ENCODE assay signal across 8 cellular contexts in genomic region chr10:110221044-110221720, GRCh38. TPM values are rescaled to one million over a fixed set of nuclear protein-coding genes. Genes with fewer than 3 reads are reported as not detected.
DNase-seq lines count a peak whose midpoint lies in the region; ATAC-seq and TF ChIP-seq lines count a peak whose summit lies in the region.

No MANE protein-coding gene starts in this region.

- H3K4me1 ChIP-seq in DOHH2 (ENCODE audit: control insufficient read depth, low read length) (peaks cover 25% of the 10 kb centered on the region), sigmoid colon (peaks cover 0 to 50% (median 43%) of the 10 kb centered on the region in 4 donors)

- peak overlapping the region; percentile 69 for H3K4me2 ChIP-seq in DOHH2 (ENCODE audit: low read length)

- no peaks in the 10 kb centered on the region for H3K36me3 ChIP-seq in DOHH2 (ENCODE audit: control insufficient read depth, low read length)
- H3K36me3 ChIP-seq in sigmoid colon, result no peaks in the 10 kb centered on the region

- H4K20me1 ChIP-seq in DOHH2 (ENCODE audit: control insufficient read depth, insufficient read depth, low read depth, low read length), result peaks cover 14% of the 10 kb centered on the region

- peaks cover 11% of the 10 kb centered on the region; the same call in 1 of the 2 replicates for H3K79me2 ChIP-seq in DOHH2 (ENCODE audit: control insufficient read depth, low read length)

- no peak for DNase-seq in fibroblast of the aortic adventitia (ENCODE audit: low read depth)
- DNase-seq in sigmoid colon, result no peak
- DNase-seq in mucosa of gallbladder (ENCODE audit: low spot score), result no peak
- no peak for DNase-seq in NCI-H345 treated with DMSO at 0.1 percent for 48 hours (lab: John Stamatoyannopoulos, UW; ENCODE audit: unreplicated experiment)
- no peak for DNase-seq in GM10266 (ENCODE audit: extremely low spot score)

- H3K4me3 ChIP-seq in DOHH2 (ENCODE audit: low read length) (peak overlapping the region; percentile 55), WI38 (ENCODE audit: low read depth, low read length) (peak overlapping the region; percentile 59), fibroblast of the aortic adventitia (ENCODE audit: low read depth, low read length) (peak overlapping the region; percentile 67), sigmoid colon (peak overlapping the region; percentile 30 to 47 (median 42))

- H3K9me3 ChIP-seq in DOHH2 (ENCODE audit: control insufficient read depth, insufficient read depth, low read length), result no peaks in the 10 kb centered on the region
- H3K9me3 ChIP-seq in sigmoid colon, result no peaks in the 10 kb centered on the region

- TF ChIP-seq CTCF in DOHH2 (IDR thresholded peaks at IDR 0.05; ENCODE audit: low read depth, low read length, poor library complexity, severe bottlenecking) (no peak), WI38 (IDR thresholded peaks at IDR 0.05; ENCODE audit: low read depth, low read length) (no peak), fibroblast of the aortic adventitia (IDR thresholded peaks at IDR 0.05; ENCODE audit: insufficient read depth, low read length) (no peak), sigmoid colon (IDR thresholded peaks at IDR 0.05) (no peak), GM10266 (IDR thresholded peaks at IDR 0.05; ENCODE audit: control insufficient read depth, insufficient read depth, low read depth, missing control alignments) (no peak)

- no peak for ATAC-seq in GM18858 (IDR thresholded peaks at IDR 0.05; ENCODE audit: unreplicated experiment)

- H3K27ac ChIP-seq in DOHH2 (ENCODE audit: low read depth, low read length) (no peak overlapping the region), sigmoid colon (peak overlapping the region; percentile 81 to 92 (median 92))

- H3F3A ChIP-seq in DOHH2 (ENCODE audit: control insufficient read depth, insufficient read depth), result no peaks in the 10 kb centered on the region

- intact Hi-C loops in sigmoid colon (cut with DNase I), result loop anchor here (5.0 to 10.0 kb wide), 2 partner anchors 299 to 344 kb away; partner anchors contain the start of genes SMC3 and XPNPEP1

- no peak for TF ChIP-seq EP300 in sigmoid colon (IDR thresholded peaks at IDR 0.05)

- no peak for TF ChIP-seq POLR2A in sigmoid colon (IDR thresholded peaks at IDR 0.05)

- H3K27me3 ChIP-seq in DOHH2 (ENCODE audit: control insufficient read depth, low read length) (peaks cover 5% of the 10 kb centered on the region; the same call in 1 of the 2 replicates), sigmoid colon (no peaks in the 10 kb centered on the region)

- H3K9me2 ChIP-seq in DOHH2 (replicated peaks; ENCODE audit: control insufficient read depth, low read length), result no peaks in the 10 kb centered on the region

- WGBS in sigmoid colon, 2 donors, result 85 to 92% methylated on average over 4 of the region's 4 CpGs

RNA-seq across cellular contexts. Expression of gene MXI1, which starts 13.8 kb away (rescaled TPM):
- 20.3 and 32.7 TPM in 2 replicates for total RNA-seq in fibroblast of the aortic adventitia (ENCODE audit: low replicate concordance)
- 100 to 1,000 TPM in 3 of 4 donors, 10 to 100 TPM in 1; 92.0 to 148 (median 107) TPM for total RNA-seq in sigmoid colon
- 10 to 100 TPM; 52.2 to 84.7 (median 84.2) TPM for polyA plus RNA-seq in sigmoid colon
- total RNA-seq in mucosa of gallbladder, result 58.8 TPM
